19 cellular contexts compared by ENCODE assay signal in the genomic region with DNA sequence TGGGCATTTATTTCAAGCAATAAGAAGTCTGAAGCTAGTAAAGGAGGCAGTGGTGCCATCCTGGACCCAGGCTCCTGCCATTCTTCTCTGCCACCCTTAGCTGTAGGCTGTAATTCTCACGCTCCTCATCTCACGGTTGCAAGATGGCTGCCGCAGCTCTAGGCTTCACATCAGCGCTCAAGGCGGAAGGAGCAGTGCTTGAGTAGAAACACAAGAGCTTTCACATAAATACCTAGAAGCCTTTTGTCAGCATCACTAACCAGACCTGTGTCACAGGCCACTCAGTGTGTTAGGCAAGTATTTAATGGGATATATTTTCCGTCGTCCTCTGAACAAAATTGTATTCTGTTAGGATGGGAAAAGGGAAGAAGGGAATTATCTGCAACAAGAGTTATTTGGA.
"Had no signal": no experiment of that assay in that cellular context is flagged by ENCODE, and none has a peak within 500 bp of the region (broad histone marks: within the 10 kb centered on the region; RNA-seq: fewer than 3 reads in every experiment).

No MANE protein-coding gene starts in this region.

- H3K4me3 ChIP-seq: ascending aorta, gastrocnemius medialis, pancreas, psoas muscle, right atrium auricular region, tibial artery had no signal

- H3K27me3 ChIP-seq: ascending aorta, brain microvascular endothelial cell, gastrocnemius medialis, pancreas, right atrium auricular region, tibial artery had no signal

- H3K36me3 ChIP-seq: pancreas had no signal

- H3K9me3 ChIP-seq: gastrocnemius medialis, pancreas had no signal

- ATAC-seq: gastrocnemius medialis, pancreas had no signal

- DNase-seq: activated CD4-positive, alpha-beta T cell treated with anti-CD3 and anti-CD28 coated beads for 1 hour; activated CD4-positive, alpha-beta T cell treated with anti-CD3 and anti-CD28 coated beads, Interleukin-2, amount 50 U/mL, for 1 hour; activated gamma-delta T cell treated with Interleukin-2 at 50 U/mL for 16 hours; activated T-cell treated with anti-CD3 and anti-CD28 coated beads, Interleukin-2, amount 50 U/mL, for 1 hour; brain microvascular endothelial cell; central memory CD4-positive, alpha-beta T cell; dermis blood vessel endothelial cell; effector CD8-positive, alpha-beta T cell; gastrocnemius medialis; hippocampal formation; pancreas; psoas muscle; stimulated activated CD4-positive, alpha-beta T cell treated with anti-CD3 and anti-CD28 coated beads, Interleukin-1b, Interleukin-23, amount 100 ng/mL, for 48 hours; substantia nigra; tibial artery had no signal

- H3K27ac ChIP-seq: ascending aorta, brain microvascular endothelial cell, gastrocnemius medialis, pancreas, psoas muscle, right atrium auricular region, tibial artery had no signal

- H3K4me1 ChIP-seq: ascending aorta, gastrocnemius medialis, pancreas, right atrium auricular region, tibial artery had no signal

- FAIRE-seq: pancreas, TTC549, urothelium cell line had no signal
